Comparison of ENCODE assay signal across 30 cellular contexts in genomic region chr15:62404194-62404985, GRCh38. TPM values are rescaled to one million over a fixed set of nuclear protein-coding genes. Genes with fewer than 3 reads are reported as not detected.
DNase-seq lines count a peak whose midpoint lies in the region; FAIRE-seq and TF ChIP-seq lines count a peak whose summit lies in the region.
"Had no signal": no experiment of that assay in that cellular context is flagged by ENCODE, and none has a peak within 500 bp of the region (broad histone marks: within the 10 kb centered on the region; RNA-seq: fewer than 3 reads in every experiment).

No MANE protein-coding gene starts in this region.

- H3K27ac ChIP-seq in Peyer's patch, result peak overlapping the region in 2 of 4 donors; percentile 12 to 48
- H3K27ac ChIP-seq: C4-2B, skin epidermis, testis had no signal

- DNase-seq in NCI-H1092 treated with DMSO at 0.1 percent for 48 hours (lab: John Stamatoyannopoulos, UW) (peak; percentile 0), NCI-H1092 (lab: John Stamatoyannopoulos, UW) (no peak), NCI-H187 treated with DMSO at 0.1 percent for 48 hours (lab: John Stamatoyannopoulos, UW) (peak; percentile 86), NCI-H82 treated with DMSO at 0.1 percent for 48 hours (lab: John Stamatoyannopoulos, UW; ENCODE audit: unreplicated experiment) (peak; percentile 99), myocyte (ENCODE audit: low read depth) (peak; percentile 36), posterior vena cava (ENCODE audit: low spot score) (no peak), HTR-8/SVneo (ENCODE audit: insufficient read length, low spot score) (no peak), Peyer's patch (no peak)
- DNase-seq: 8988T; activated B cell treated with CpG ODN at 0.5 μM for 24 hours; activated CD4-positive, alpha-beta T cell treated with anti-CD3 and anti-CD28 coated beads, Interleukin-2, amount 50 U/mL, for 1 hour; activated effector memory CD4-positive, alpha-beta T cell treated with anti-CD3 and anti-CD28 coated beads, Interleukin-2, amount 50 U/mL, for 16 hours; activated T-cell treated with anti-CD3 and anti-CD28 coated beads, Interleukin-2, amount 50 U/mL, for 1 hour; anterior cingulate cortex; H7; hypothalamus; KBM-7; NCI-H1436 treated with DMSO at 0.1 percent for 48 hours; NCI-H2171; NCI-H748 treated with DMSO at 0.1 percent for 48 hours; OCI-M1; retina; stimulated activated naive CD4-positive, alpha-beta T cell treated with Interleukin-2 at 50 U/mL for 16 hours; T-cell; testis had no signal

- peaks cover 0 to 11% (median 0%) of the 10 kb centered on the region in 4 donors for H3K4me1 ChIP-seq in Peyer's patch
- H3K4me1 ChIP-seq: testis had no signal

- no peaks in the 10 kb centered on the region for H3K36me3 ChIP-seq in Peyer's patch

- no peak for TF ChIP-seq POLR2A in Peyer's patch (IDR thresholded peaks at IDR 0.05)

- no peak overlapping the region for H3K4me3 ChIP-seq in Peyer's patch
- H3K4me3 ChIP-seq: MG63, skin epidermis, testis had no signal

- no peak for FAIRE-seq in HTR-8/SVneo (lab: Jason Lieb, UNC)
- FAIRE-seq: bronchial epithelial cell, GM12891 had no signal

- no peaks in the 10 kb centered on the region for H3K9me3 ChIP-seq in Peyer's patch
- H3K9me3 ChIP-seq: testis had no signal

- intact Hi-C loops in posterior vena cava (cut with DNase I), result no loop called here

- H3K27me3 ChIP-seq in Peyer's patch, result no peaks in the 10 kb centered on the region
- H3K27me3 ChIP-seq: MG63, testis had no signal

- no peak for TF ChIP-seq CTCF in Peyer's patch (IDR thresholded peaks at IDR 0.05)

RNA-seq across cellular contexts. Expression of gene TLN2, which starts 14.0 kb away (rescaled TPM):
- total RNA-seq in myocyte, result 6.6 and 8.8 TPM in 2 replicates
- 9.8 TPM for polyA plus RNA-seq in myocyte (2012)
- 10 to 100 TPM; 20.2 to 20.8 TPM for total RNA-seq in posterior vena cava
- total RNA-seq in Peyer's patch, result 10 to 100 TPM; 14.9 to 92.4 (median 47.0) TPM

Comparison
In these comparisons a context has a peak if more than half of its experiments do, and no peak if none do; other contexts are left out.
1. DNase-seq: peak in NCI-H1092 treated with DMSO at 0.1 percent for 48 hours (single experiment), NCI-H187 treated with DMSO at 0.1 percent for 48 hours (single experiment), NCI-H82 treated with DMSO at 0.1 percent for 48 hours (single experiment) and myocyte (single experiment); none in NCI-H1092 (single experiment), posterior vena cava (single experiment), HTR-8/SVneo (single experiment) and Peyer's patch (0 of 3).